25 cellular contexts compared by ENCODE assay signal in genomic region chr12:71242511-71242910, GRCh38.
"Had no signal": no experiment of that assay in that cellular context is flagged by ENCODE, and none has a peak within 500 bp of the region (broad histone marks: within the 10 kb centered on the region; RNA-seq: fewer than 3 reads in every experiment).

No MANE protein-coding gene starts in this region.

- H3K36me3 Mint-ChIP-seq: naive B cell; stimulated activated naive B cell treated with anti-CD40 and anti-IgM and Interleukin-4, amounts not matched to agents 10 μg/mL and 1 μg/mL and 100 μg/mL, for 72 hours had no signal

- ATAC-seq: gastroesophageal sphincter; stimulated activated naive B cell treated with anti-CD40 and anti-IgM and Interleukin-4, amounts not matched to agents 10 μg/mL and 1 μg/mL and 100 μg/mL, for 72 hours; stimulated activated naive CD8-positive, alpha-beta T cell treated with anti-CD3 and anti-CD28 coated beads, Interleukin-15, amount 100 ng/mL, for 72 hours; upper lobe of right lung had no signal

- H3K36me3 ChIP-seq: gastroesophageal sphincter, left ventricle myocardium inferior, neutrophil, right atrium auricular region, sigmoid colon, tibial nerve, upper lobe of right lung, vagina had no signal

- H3K4me1 Mint-ChIP-seq: naive B cell; nephron progenitor cell; stimulated activated naive B cell treated with anti-CD40 and anti-IgM and Interleukin-4, amounts not matched to agents 10 μg/mL and 1 μg/mL and 100 μg/mL, for 72 hours; stimulated activated naive CD8-positive, alpha-beta T cell treated with anti-CD3 and anti-CD28 coated beads, Interleukin-15, amount 100 ng/mL, for 72 hours had no signal

- H3K9me3 ChIP-seq: gastroesophageal sphincter, neutrophil, right atrium auricular region, testis, tibial nerve, upper lobe of right lung, vagina had no signal

- H3K27me3 ChIP-seq: gastroesophageal sphincter, neutrophil, right atrium auricular region, sigmoid colon, testis, tibial nerve, upper lobe of right lung, vagina had no signal

- DNase-seq: cortex of kidney; dorsolateral prefrontal cortex; effector CD8-positive, alpha-beta T cell; foreskin fibroblast; glutamatergic neuron; islet precursor cell; left ventricle myocardium inferior; mesendoderm; naive B cell; nephron progenitor cell; posterior cingulate gyrus; sigmoid colon; stimulated activated CD4-positive, alpha-beta T cell treated with anti-CD3 and anti-CD28 coated beads, Interleukin-2, amount 100 ng/mL, for 24 hours; stimulated activated CD4-positive, alpha-beta T cell treated with anti-CD3 and anti-CD28 coated beads, Interleukin-4, amount 100 ng/mL, for 4 hours; stimulated activated naive B cell treated with anti-CD40 and anti-IgM and Interleukin-4, amounts not matched to agents 10 μg/mL and 1 μg/mL and 100 μg/mL, for 72 hours; stimulated activated naive CD8-positive, alpha-beta T cell treated with anti-CD3 and anti-CD28 coated beads, Interleukin-15, amount 100 ng/mL, for 72 hours; testis; upper lobe of right lung had no signal

- H3K4me3 ChIP-seq: dorsolateral prefrontal cortex, gastroesophageal sphincter, left ventricle myocardium inferior, lung, right atrium auricular region, sigmoid colon, skin epidermis, testis, tibial nerve, upper lobe of right lung, vagina had no signal

- H3K27me3 Mint-ChIP-seq: stimulated activated naive B cell treated with anti-CD40 and anti-IgM and Interleukin-4, amounts not matched to agents 10 μg/mL and 1 μg/mL and 100 μg/mL, for 72 hours; stimulated activated naive CD8-positive, alpha-beta T cell treated with anti-CD3 and anti-CD28 coated beads, Interleukin-15, amount 100 ng/mL, for 72 hours had no signal

- H3K27ac ChIP-seq: gastroesophageal sphincter, left ventricle myocardium inferior, neutrophil, right atrium auricular region, sigmoid colon, skin epidermis, testis, upper lobe of right lung, vagina had no signal

- H3K4me3 Mint-ChIP-seq: naive B cell; nephron progenitor cell; stimulated activated naive B cell treated with anti-CD40 and anti-IgM and Interleukin-4, amounts not matched to agents 10 μg/mL and 1 μg/mL and 100 μg/mL, for 72 hours; stimulated activated naive CD8-positive, alpha-beta T cell treated with anti-CD3 and anti-CD28 coated beads, Interleukin-15, amount 100 ng/mL, for 72 hours had no signal

- H3K4me1 ChIP-seq: gastroesophageal sphincter, left ventricle myocardium inferior, right atrium auricular region, testis, vagina had no signal

- H3K9me3 Mint-ChIP-seq: stimulated activated naive B cell treated with anti-CD40 and anti-IgM and Interleukin-4, amounts not matched to agents 10 μg/mL and 1 μg/mL and 100 μg/mL, for 72 hours had no signal

- H3K27ac Mint-ChIP-seq: naive B cell; nephron progenitor cell; stimulated activated naive B cell treated with anti-CD40 and anti-IgM and Interleukin-4, amounts not matched to agents 10 μg/mL and 1 μg/mL and 100 μg/mL, for 72 hours; stimulated activated naive CD8-positive, alpha-beta T cell treated with anti-CD3 and anti-CD28 coated beads, Interleukin-15, amount 100 ng/mL, for 72 hours had no signal
